14 cellular contexts compared by ENCODE assay signal in genomic region chr12:97927991-97928390, GRCh38.
DNase-seq lines count a peak whose midpoint lies in the region; ATAC-seq and TF ChIP-seq lines count a peak whose summit lies in the region.
"Had no signal": no experiment of that assay in that cellular context is flagged by ENCODE, and none has a peak within 500 bp of the region (broad histone marks: within the 10 kb centered on the region; RNA-seq: fewer than 3 reads in every experiment).

No MANE protein-coding gene starts in this region.

- H2BK15ac ChIP-seq in mesenchymal stem cell (ENCODE audit: low read depth, poor library complexity, severe bottlenecking): no peak overlapping the region

- H3K4ac ChIP-seq in mesenchymal stem cell (ENCODE audit: low read depth in 1 of 2, low read length in 2 of 2): no peak overlapping the region

- TF ChIP-seq CTCF in esophagus muscularis mucosa (IDR thresholded peaks at IDR 0.05) (no peak), natural killer cell (IDR thresholded peaks at IDR 0.05) (no peak)

- H3K9me3 ChIP-seq in esophagus muscularis mucosa (no peaks in the 10 kb centered on the region), mesenchymal stem cell (ENCODE audit: control insufficient read depth, low read length) (no peaks in the 10 kb centered on the region)
- H3K9me3 ChIP-seq: BLaER1 treated with 17β-estradiol and CSF1 and Interleukin-3, amounts not matched to agents 10 nM and 100 nM had no signal

- H2BK120ac ChIP-seq in mesenchymal stem cell (ENCODE audit: low read depth, low read length): no peak overlapping the region

- H3K27me3 ChIP-seq in esophagus muscularis mucosa (no peaks in the 10 kb centered on the region), mesenchymal stem cell (ENCODE audit: control insufficient read depth in 1 of 2, insufficient read depth in 1 of 2, low read length in 2 of 2) (no peaks in the 10 kb centered on the region)
- H3K27me3 ChIP-seq: BLaER1 treated with 17β-estradiol and CSF1 and Interleukin-3, amounts not matched to agents 10 nM and 100 nM had no signal

- H3K36me3 Mint-ChIP-seq in natural killer cell: no peaks in the 10 kb centered on the region
- H3K36me3 Mint-ChIP-seq in activated T-helper 1 cell treated with anti-CD3 and anti-CD28 coated beads, Interleukin-12 subunit alpha, Interleukin-12 subunit beta, Interleukin-2, Interleukin-4 antibody, amounts not matched to agents 30 ng/mL and 10 ng/mL and 1 ng/mL, durations not matched to agents 14 hours and 24 hours and 36 hours (ENCODE audit: low read depth): no peaks in the 10 kb centered on the region

- H3K4me3 ChIP-seq in esophagus muscularis mucosa (no peak overlapping the region), mesenchymal stem cell (ENCODE audit: insufficient read depth in 1 of 2, low read depth in 1 of 2, low read length in 2 of 2) (no peak overlapping the region)
- H3K4me3 ChIP-seq: BLaER1 treated with 17β-estradiol and CSF1 and Interleukin-3, amounts not matched to agents 10 nM and 100 nM; GM23338; K562 had no signal

- no peak overlapping the region for H2AFZ ChIP-seq in mesenchymal stem cell (ENCODE audit: low read depth, low read length)
- H2AFZ ChIP-seq: GM23338 had no signal

- TF ChIP-seq EP300 in esophagus muscularis mucosa (IDR thresholded peaks at IDR 0.05): no peak

- no peak overlapping the region for H3K27ac Mint-ChIP-seq in natural killer cell
- no peak overlapping the region for H3K27ac Mint-ChIP-seq in activated T-helper 1 cell treated with anti-CD3 and anti-CD28 coated beads, Interleukin-12 subunit alpha, Interleukin-12 subunit beta, Interleukin-2, Interleukin-4 antibody, amounts not matched to agents 30 ng/mL and 10 ng/mL and 1 ng/mL, durations not matched to agents 14 hours and 24 hours and 36 hours
- H3K27ac Mint-ChIP-seq: CD4-positive, alpha-beta T cell; GM23338 had no signal

- H3K27me3 Mint-ChIP-seq in natural killer cell (ENCODE audit: low read depth in 2 of 2): no peaks in the 10 kb centered on the region
- H3K27me3 Mint-ChIP-seq in activated T-helper 1 cell treated with anti-CD3 and anti-CD28 coated beads, Interleukin-12 subunit alpha, Interleukin-12 subunit beta, Interleukin-2, Interleukin-4 antibody, amounts not matched to agents 30 ng/mL and 10 ng/mL and 1 ng/mL, durations not matched to agents 14 hours and 24 hours and 36 hours (ENCODE audit: insufficient read depth): no peaks in the 10 kb centered on the region
- H3K27me3 Mint-ChIP-seq: CD4-positive, alpha-beta T cell had no signal

- H3K36me3 ChIP-seq in esophagus muscularis mucosa (no peaks in the 10 kb centered on the region), mesenchymal stem cell (ENCODE audit: control insufficient read depth in 1 of 2, insufficient read depth in 2 of 2, low read depth in 1 of 2, low read length in 2 of 2) (no peaks in the 10 kb centered on the region)
- H3K36me3 ChIP-seq: BLaER1 treated with 17β-estradiol and CSF1 and Interleukin-3, amounts not matched to agents 10 nM and 100 nM had no signal

- DNase-seq in ELF-1 (ENCODE audit: low read depth, low spot score) (peak; percentile 15), esophagus muscularis mucosa (ENCODE audit: extremely low spot score) (no peak), mesenchymal stem cell (peak; percentile 69), natural killer cell (no peak), NCI-H345 treated with DMSO at 0.1 percent for 48 hours (lab: John Stamatoyannopoulos, UW; ENCODE audit: unreplicated experiment) (no peak), DMS153 (lab: John Stamatoyannopoulos, UW) (no peak)
- no peak for DNase-seq in activated T-helper 1 cell treated with anti-CD3 and anti-CD28 coated beads, Interleukin-12 subunit alpha, Interleukin-12 subunit beta, Interleukin-2, Interleukin-4 antibody, amounts not matched to agents 30 ng/mL and 10 ng/mL and 1 ng/mL, durations not matched to agents 14 hours and 24 hours and 36 hours (ENCODE audit: low spot score)
- DNase-seq: Calu3; CD4-positive, alpha-beta T cell; GF-D8; H7 had no signal

- intact Hi-C loops in esophagus muscularis mucosa (cut with DNase I) (no loop called here), natural killer cell (cut with micrococcal nuclease) (no loop called here)
- intact Hi-C loops in activated T-helper 1 cell treated with anti-CD3 and anti-CD28 coated beads, Interleukin-12 subunit alpha, Interleukin-12 subunit beta, Interleukin-2, Interleukin-4 antibody, amounts not matched to agents 30 ng/mL and 10 ng/mL and 1 ng/mL, durations not matched to agents 14 hours and 24 hours and 36 hours (cut with micrococcal nuclease): no loop called here

- H3K27ac ChIP-seq in esophagus muscularis mucosa (replicated peaks in 1 of 4) (peak overlapping the region; percentile 5 to 46 (median 30)), mesenchymal stem cell (ENCODE audit: low read length, poor library complexity, severe bottlenecking) (no peak overlapping the region)
- H3K27ac ChIP-seq: BLaER1 treated with 17β-estradiol and CSF1 and Interleukin-3, amounts not matched to agents 10 nM and 100 nM had no signal

- no peak for TF ChIP-seq POLR2A in esophagus muscularis mucosa (IDR thresholded peaks at IDR 0.05; ENCODE audit: low read depth)

- H2AK5ac ChIP-seq in mesenchymal stem cell (ENCODE audit: low read length, severe bottlenecking): no peak overlapping the region

- H2BK5ac ChIP-seq in mesenchymal stem cell (ENCODE audit: low read depth, low read length, poor library complexity, severe bottlenecking): no peak overlapping the region

- no peak overlapping the region for H4K8ac ChIP-seq in mesenchymal stem cell (ENCODE audit: low read length)

- no peaks in the 10 kb centered on the region for H3K9me3 Mint-ChIP-seq in natural killer cell
- no peaks in the 10 kb centered on the region for H3K9me3 Mint-ChIP-seq in activated T-helper 1 cell treated with anti-CD3 and anti-CD28 coated beads, Interleukin-12 subunit alpha, Interleukin-12 subunit beta, Interleukin-2, Interleukin-4 antibody, amounts not matched to agents 30 ng/mL and 10 ng/mL and 1 ng/mL, durations not matched to agents 14 hours and 24 hours and 36 hours
- H3K9me3 Mint-ChIP-seq: CD4-positive, alpha-beta T cell; GM23338 had no signal

- no peaks in the 10 kb centered on the region for H3K4me1 Mint-ChIP-seq in natural killer cell
- H3K4me1 Mint-ChIP-seq in activated T-helper 1 cell treated with anti-CD3 and anti-CD28 coated beads, Interleukin-12 subunit alpha, Interleukin-12 subunit beta, Interleukin-2, Interleukin-4 antibody, amounts not matched to agents 30 ng/mL and 10 ng/mL and 1 ng/mL, durations not matched to agents 14 hours and 24 hours and 36 hours (ENCODE audit: low read depth): no peaks in the 10 kb centered on the region
- H3K4me1 Mint-ChIP-seq: GM23338 had no signal

- H3K79me1 ChIP-seq in mesenchymal stem cell (replicated peaks; ENCODE audit: low read length, poor library complexity, severe bottlenecking): no peaks in the 10 kb centered on the region

- H3K4me1 ChIP-seq in esophagus muscularis mucosa: peaks cover 0 to 20% (median 11%) of the 10 kb centered on the region in 4 donors
- H3K4me1 ChIP-seq in mesenchymal stem cell (ENCODE audit: control insufficient read depth, insufficient read depth, low read depth, low read length): no peaks in the 10 kb centered on the region

- no peak for ATAC-seq in natural killer cell
- ATAC-seq: GM23338, K562 had no signal

- no peak overlapping the region for H3K4me3 Mint-ChIP-seq in natural killer cell
- H3K4me3 Mint-ChIP-seq in activated T-helper 1 cell treated with anti-CD3 and anti-CD28 coated beads, Interleukin-12 subunit alpha, Interleukin-12 subunit beta, Interleukin-2, Interleukin-4 antibody, amounts not matched to agents 30 ng/mL and 10 ng/mL and 1 ng/mL, durations not matched to agents 14 hours and 24 hours and 36 hours: no peak overlapping the region
- H3K4me3 Mint-ChIP-seq: CD4-positive, alpha-beta T cell; GM23338 had no signal

- H3K23ac ChIP-seq in mesenchymal stem cell (ENCODE audit: low read length in 2 of 2): no peak overlapping the region

- 55% methylated on average over 6 of the region's 6 CpGs for WGBS in esophagus muscularis mucosa
- 61% methylated on average over 5 of the region's 6 CpGs for WGBS in mesenchymal stem cell

- no peak overlapping the region for H3K4me2 ChIP-seq in mesenchymal stem cell (ENCODE audit: low read length, poor library complexity, severe bottlenecking)
- H3K4me2 ChIP-seq: BLaER1 treated with 17β-estradiol and CSF1 and Interleukin-3, amounts not matched to agents 10 nM and 100 nM; GM23338 had no signal

- H4K91ac ChIP-seq in mesenchymal stem cell (ENCODE audit: low read length): no peak overlapping the region

- no peak overlapping the region for H2BK12ac ChIP-seq in mesenchymal stem cell (ENCODE audit: low read length in 2 of 2)

- no peak overlapping the region for H3K9ac ChIP-seq in mesenchymal stem cell (ENCODE audit: low read length)
- H3K9ac ChIP-seq: BLaER1 treated with 17β-estradiol and CSF1 and Interleukin-3, amounts not matched to agents 10 nM and 100 nM had no signal

- no peak overlapping the region for H3K14ac ChIP-seq in mesenchymal stem cell (ENCODE audit: low read length in 2 of 2)

- no peak overlapping the region for H3K18ac ChIP-seq in mesenchymal stem cell (ENCODE audit: low read depth in 1 of 2, low read length in 2 of 2)

Comparison
In these comparisons a context has a peak if more than half of its experiments do, and no peak if none do; other contexts are left out.
1. DNase-seq: peak in ELF-1 (single experiment) and mesenchymal stem cell (single experiment); none in esophagus muscularis mucosa (single experiment), natural killer cell (single experiment), NCI-H345 treated with DMSO at 0.1 percent for 48 hours (single experiment), activated T-helper 1 cell treated with anti-CD3 and anti-CD28 coated beads, Interleukin-12 subunit alpha, Interleukin-12 subunit beta, Interleukin-2, Interleukin-4 antibody, amounts not matched to agents 30 ng/mL and 10 ng/mL and 1 ng/mL, durations not matched to agents 14 hours and 24 hours and 36 hours (single experiment) and DMS153 (single experiment).